1 cellular context compared by ENCODE assay signal in genomic region chr20:46030290-46031013, GRCh38.
TF ChIP-seq lines count a peak whose summit lies in the region.

No MANE protein-coding gene starts in this region.

TF ChIP-seq in HepG2, 621 proteins besides CTCF, POLR2A, EP300 and RAD21:
- TF ChIP-seq LCORL (IDR thresholded peaks at IDR 0.05) (no peak), LCORL (CRISPR knock-in tag; IDR thresholded peaks at IDR 0.05) (no peak), HOMEZ (CRISPR knock-in tag; IDR thresholded peaks at IDR 0.05; ENCODE audit: low read depth) (no peak), BRF2 (CRISPR knock-in tag; IDR thresholded peaks at IDR 0.05) (no peak), YY1 (IDR thresholded peaks at IDR 0.05; ENCODE audit: insufficient read depth, insufficient replicate concordance, low read depth, low read length) (no peak), ZXDC (CRISPR knock-in tag; IDR thresholded peaks at IDR 0.05) (no peak), REST (IDR thresholded peaks at IDR 0.05; ENCODE audit: borderline replicate concordance in 1 of 2, low read depth in 1 of 2, low read length in 2 of 2) (peak in 1 of 2 experiments; percentile 16; a peak in 3 of 4 replicates), NCOA2 (CRISPR knock-in tag; IDR thresholded peaks at IDR 0.05) (no peak), ADNP (CRISPR knock-in tag; IDR thresholded peaks at IDR 0.05) (no peak), MTA1 (CRISPR knock-in tag; IDR thresholded peaks at IDR 0.05; ENCODE audit: borderline replicate concordance) (no peak), SP2 (CRISPR knock-in tag; IDR thresholded peaks at IDR 0.05) (no peak), ARNTL (CRISPR knock-in tag; IDR thresholded peaks at IDR 0.05) (no peak), ATM (IDR thresholded peaks at IDR 0.05; ENCODE audit: borderline replicate concordance) (no peak), GABPA (IDR thresholded peaks at IDR 0.05; ENCODE audit: low read depth, low read length) (0 out of 2 replicates have a peak, but pooled peaks have one; percentile 11), GABPA (CRISPR knock-in tag; IDR thresholded peaks at IDR 0.05; ENCODE audit: low read depth) (no peak), CHCHD3 (CRISPR knock-in tag; IDR thresholded peaks at IDR 0.05) (no peak)
